In the genomic region with DNA sequence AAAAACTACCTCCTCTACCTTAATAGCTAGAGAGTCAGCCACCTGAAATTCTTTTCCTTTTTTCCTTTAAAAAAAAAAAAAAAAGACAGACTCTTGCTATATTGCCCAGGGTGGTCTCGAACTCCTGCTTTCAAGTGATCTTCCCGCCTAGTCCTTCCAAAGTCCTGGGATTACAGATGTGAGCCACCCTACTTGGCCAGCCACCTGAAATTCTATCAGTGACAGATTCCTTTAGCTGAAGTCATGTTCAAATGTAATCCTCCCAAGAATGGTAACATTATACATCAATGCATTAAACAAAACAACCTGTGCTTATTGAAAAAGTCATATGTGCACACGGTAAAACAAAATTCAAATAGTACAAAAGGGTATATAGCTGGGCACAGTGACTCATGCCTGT, we compare ENCODE assay signal across 17 cellular contexts. TPM values are rescaled to one million over a fixed set of nuclear protein-coding genes. Genes with fewer than 3 reads are reported as not detected.
A peak's percentile ranks its signal among the peaks of the same experiment; 100 is the strongest.
DNase-seq lines count a peak whose midpoint lies in the region; ATAC-seq and TF ChIP-seq lines count a peak whose summit lies in the region.
"Had no signal": no experiment of that assay in that cellular context is flagged by ENCODE, and none has a peak within 500 bp of the region (broad histone marks: within the 10 kb centered on the region; RNA-seq: fewer than 3 reads in every experiment).

No MANE protein-coding gene starts in this region.

- TF ChIP-seq CTCF in KMS-11 (conservative IDR thresholded peaks at IDR 0.05; ENCODE audit: low read depth, low read length): no peak
- no peak for TF ChIP-seq CTCF in WTC11 (IDR thresholded peaks at IDR 0.05)

- intact Hi-C loops in naive thymus-derived CD4-positive, alpha-beta T cell (cut with micrococcal nuclease): loop anchor here (5.0 to 10.0 kb wide), 6 partner anchors 126 to 749 kb away; partner anchors contain the start of gene ARPP19 (in 1 of the 2)

- no peak for ATAC-seq in CD4-positive, CD25-positive, alpha-beta regulatory T cell (ENCODE audit: low read depth in 2 of 2)
- ATAC-seq in WTC11: no peak
- no peak for ATAC-seq in naive thymus-derived CD4-positive, alpha-beta T cell

- H3K4me1 Mint-ChIP-seq in CD4-positive, CD25-positive, alpha-beta regulatory T cell: peaks cover 12 to 33% (median 20%) of the 10 kb centered on the region in 4 donors
- peaks cover 29% of the 10 kb centered on the region for H3K4me1 Mint-ChIP-seq in WTC11
- H3K4me1 Mint-ChIP-seq in naive thymus-derived CD4-positive, alpha-beta T cell: peaks cover 6 to 35% (median 20%) of the 10 kb centered on the region in 7 donors

- no peaks in the 10 kb centered on the region for H4K20me1 ChIP-seq in KMS-11 (ENCODE audit: insufficient read depth)

- peak overlapping the region; percentile 85 for H3K4me2 ChIP-seq in KMS-11
- H3K4me2 ChIP-seq: PC-9 had no signal

- no peak overlapping the region for H3K4me3 ChIP-seq in CD4-positive, CD25-positive, alpha-beta regulatory T cell (ENCODE audit: low read depth, low read length)
- no peak overlapping the region for H3K4me3 ChIP-seq in KMS-11 (IDR thresholded peaks at IDR 0.05; ENCODE audit: insufficient read depth, low read depth, low read length)
- no peak overlapping the region for H3K4me3 ChIP-seq in naive thymus-derived CD4-positive, alpha-beta T cell (ENCODE audit: low read length)
- H3K4me3 ChIP-seq: PC-9, SJSA1 had no signal

- H3K36me3 Mint-ChIP-seq in CD4-positive, CD25-positive, alpha-beta regulatory T cell: no peaks in the 10 kb centered on the region
- no peaks in the 10 kb centered on the region for H3K36me3 Mint-ChIP-seq in WTC11
- no peaks in the 10 kb centered on the region for H3K36me3 Mint-ChIP-seq in naive thymus-derived CD4-positive, alpha-beta T cell

- CTCF ChIA-PET in WTC11 (lab: Charles Lee): interaction anchor here (0.7 to 1.7 kb wide), 5 partner anchors 400 to 1080 kb away, joined by 3 to 6 read pairs (median 3); no protein-coding TSS in a partner anchor
- CTCF ChIA-PET in naive thymus-derived CD4-positive, alpha-beta T cell (lab: Charles Lee): interaction anchor here (0.6 to 7.2 kb wide), 9 partner anchors 21 to 606 kb away, joined by 3 to 113 read pairs (median 4); no protein-coding TSS in a partner anchor

- H3K27ac ChIP-seq in CD4-positive, CD25-positive, alpha-beta regulatory T cell (ENCODE audit: insufficient read depth, low read length, poor library complexity, severe bottlenecking): no peak overlapping the region
- H3K27ac ChIP-seq in KMS-11 (peak overlapping the region; percentile 91), caudate nucleus (ENCODE audit: low read depth, low read length) (no peak overlapping the region)
- no peak overlapping the region for H3K27ac ChIP-seq in naive thymus-derived CD4-positive, alpha-beta T cell (ENCODE audit: low read depth, low read length)
- H3K27ac ChIP-seq: HL-60, PC-9, SJSA1 had no signal

- H3K9me3 ChIP-seq in CD4-positive, CD25-positive, alpha-beta regulatory T cell (ENCODE audit: control insufficient read depth in 2 of 2, low read length in 2 of 2): no peaks in the 10 kb centered on the region
- H3K9me3 ChIP-seq in naive thymus-derived CD4-positive, alpha-beta T cell (ENCODE audit: control insufficient read depth in 2 of 3, low read length in 3 of 3): no peaks in the 10 kb centered on the region
- H3K9me3 ChIP-seq: SJSA1 had no signal

- POLR2A ChIA-PET in WTC11 (lab: Charles Lee): no interaction called here
- POLR2A ChIA-PET in naive thymus-derived CD4-positive, alpha-beta T cell (lab: Charles Lee): interaction anchor here (0.6 to 3.4 kb wide), 6 partner anchors 52 to 497 kb away, joined by 3 to 19 read pairs (median 5); partner anchors contain the start of gene ATOSA

- H3K36me3 ChIP-seq in CD4-positive, CD25-positive, alpha-beta regulatory T cell (ENCODE audit: control insufficient read depth, insufficient read depth, low read length): no peaks in the 10 kb centered on the region
- H3K36me3 ChIP-seq in KMS-11 (ENCODE audit: insufficient read depth): no peaks in the 10 kb centered on the region
- no peaks in the 10 kb centered on the region for H3K36me3 ChIP-seq in naive thymus-derived CD4-positive, alpha-beta T cell (ENCODE audit: control insufficient read depth in 2 of 3, insufficient read depth in 3 of 3, low read length in 3 of 3)
- H3K36me3 ChIP-seq: SJSA1 had no signal

- H3K4me3 Mint-ChIP-seq in CD4-positive, CD25-positive, alpha-beta regulatory T cell: no peak overlapping the region
- H3K4me3 Mint-ChIP-seq in WTC11: no peak overlapping the region
- H3K4me3 Mint-ChIP-seq in naive thymus-derived CD4-positive, alpha-beta T cell: peak overlapping the region in 1 of 10 donors; percentile 56
- H3K4me3 Mint-ChIP-seq: H9 had no signal

- H2AFZ ChIP-seq in KMS-11 (ENCODE audit: low read depth): peak overlapping the region; percentile 91
- H2AFZ ChIP-seq: PC-9 had no signal

- H3K27me3 ChIP-seq in CD4-positive, CD25-positive, alpha-beta regulatory T cell (ENCODE audit: control insufficient read depth, insufficient read depth, low read length): no peaks in the 10 kb centered on the region
- H3K27me3 ChIP-seq in KMS-11 (ENCODE audit: insufficient read depth, low read depth): no peaks in the 10 kb centered on the region
- no peaks in the 10 kb centered on the region for H3K27me3 ChIP-seq in naive thymus-derived CD4-positive, alpha-beta T cell (ENCODE audit: control insufficient read depth in 2 of 2, insufficient read depth in 2 of 2, low read length in 2 of 2)
- H3K27me3 ChIP-seq: SJSA1 had no signal

- H3K9ac ChIP-seq in KMS-11: no peak overlapping the region; the same call in 1 of the 2 replicates

- H3K27me3 Mint-ChIP-seq in CD4-positive, CD25-positive, alpha-beta regulatory T cell: no peaks in the 10 kb centered on the region
- no peaks in the 10 kb centered on the region for H3K27me3 Mint-ChIP-seq in WTC11 (ENCODE audit: low read depth)
- H3K27me3 Mint-ChIP-seq in naive thymus-derived CD4-positive, alpha-beta T cell: no peaks in the 10 kb centered on the region

- DNase-seq in CD4-positive, CD25-positive, alpha-beta regulatory T cell: no peak
- DNase-seq in WTC11 (ENCODE audit: low spot score) (no peak), COR-L47 (lab: John Stamatoyannopoulos, UW) (no peak), caudate nucleus (lab: John Stamatoyannopoulos, UW) (no peak)
- no peak for DNase-seq in naive thymus-derived CD4-positive, alpha-beta T cell
- no peak for DNase-seq in stimulated activated naive CD4-positive, alpha-beta T cell (lab: John Stamatoyannopoulos, UW)
- DNase-seq: AML-193, H9, NCI-H1417 treated with DMSO at 0.1 percent for 48 hours, NCI-H2029, NCI-H2171, NCI-H446, NCI-H69, PC-9 had no signal

- H3K9me3 Mint-ChIP-seq in CD4-positive, CD25-positive, alpha-beta regulatory T cell: no peaks in the 10 kb centered on the region
- peaks cover 11% of the 10 kb centered on the region; the same call in 1 of the 2 replicates for H3K9me3 Mint-ChIP-seq in WTC11
- peaks cover 0 to 2% (median 0%) of the 10 kb centered on the region in 11 donors for H3K9me3 Mint-ChIP-seq in naive thymus-derived CD4-positive, alpha-beta T cell

- H3K79me2 ChIP-seq in KMS-11 (ENCODE audit: insufficient read depth, low read depth): no peaks in the 10 kb centered on the region

- H3K27ac Mint-ChIP-seq in CD4-positive, CD25-positive, alpha-beta regulatory T cell: peak overlapping the region; percentile 90 to 99 (median 97)
- H3K27ac Mint-ChIP-seq in WTC11: peak overlapping the region; percentile 51; the same call in 1 of the 2 replicates
- peak overlapping the region in 8 of 9 donors; percentile 67 to 94 (median 88) for H3K27ac Mint-ChIP-seq in naive thymus-derived CD4-positive, alpha-beta T cell
- H3K27ac Mint-ChIP-seq: H9 had no signal

- H3K4me1 ChIP-seq in CD4-positive, CD25-positive, alpha-beta regulatory T cell (ENCODE audit: control insufficient read depth, insufficient read depth, low read length, poor library complexity, severe bottlenecking): peaks cover 16% of the 10 kb centered on the region
- peaks cover 83% of the 10 kb centered on the region for H3K4me1 ChIP-seq in KMS-11 (ENCODE audit: low read depth, poor library complexity, severe bottlenecking)
- peaks cover 11 to 15% of the 10 kb centered on the region in 2 donors for H3K4me1 ChIP-seq in naive thymus-derived CD4-positive, alpha-beta T cell (ENCODE audit: control insufficient read depth in 2 of 2, insufficient read depth in 2 of 2, low read length in 2 of 2)

TF ChIP-seq in WTC11, 78 proteins besides CTCF, POLR2A, EP300 and RAD21 (continues in another document):
- TF ChIP-seq ZNF671 (CRISPR knock-in tag; IDR thresholded peaks at IDR 0.05): no peak
- no peak for TF ChIP-seq OVOL2 (CRISPR knock-in tag; IDR thresholded peaks at IDR 0.05; ENCODE audit: borderline replicate concordance)
- TF ChIP-seq HMGXB4 (CRISPR knock-in tag; IDR thresholded peaks at IDR 0.05): no peak
- TF ChIP-seq MAX (CRISPR knock-in tag; IDR thresholded peaks at IDR 0.05): no peak

RNA-seq across cellular contexts. Expression of gene ATOSA, which starts 51.8 kb away (rescaled TPM):
- 139 TPM for total RNA-seq in CD4-positive, CD25-positive, alpha-beta regulatory T cell
- 10 to 100 TPM; 13.5 to 20.5 (median 17.8) TPM for polyA plus RNA-seq in CD4-positive, CD25-positive, alpha-beta regulatory T cell
- total RNA-seq in WTC11 (2021): 11.8 to 13.2 TPM (median 11.9 TPM) in 3 replicates
- total RNA-seq in naive thymus-derived CD4-positive, alpha-beta T cell: 100 to 1,000 TPM in 2 of 5 experiments, 10 to 100 TPM in 3; 35.1 to 117 (median 95.7) TPM
- 1 to 10 TPM; 8.3 to 9.3 TPM for polyA plus RNA-seq in naive thymus-derived CD4-positive, alpha-beta T cell

RNA-seq across cellular contexts. Expression of gene ONECUT1, which starts 59.1 kb away (rescaled TPM):
- not detected for total RNA-seq in CD4-positive, CD25-positive, alpha-beta regulatory T cell
- not detected for polyA plus RNA-seq in CD4-positive, CD25-positive, alpha-beta regulatory T cell
- total RNA-seq in WTC11 (2021): 33.8 to 39.3 TPM (median 35.9 TPM) in 3 replicates
- not detected for total RNA-seq in naive thymus-derived CD4-positive, alpha-beta T cell
- polyA plus RNA-seq in naive thymus-derived CD4-positive, alpha-beta T cell: not detected
- total RNA-seq: PC-9, SJSA1 had no signal

Comparison
In these comparisons a context has a peak if more than half of its experiments do, and no peak if none do; other contexts are left out.
1. RNA of gene ONECUT1, which starts 59.1 kb away (total RNA-seq): 33.8 to 39.3 TPM in WTC11; not detected in CD4-positive, CD25-positive, alpha-beta regulatory T cell (single experiment) and not detected in naive thymus-derived CD4-positive, alpha-beta T cell; every median in the first group is over 10 times any median in the second.
2. Peak in every context shown above with its lines, with median percentiles within 50 percentile points of each other: H3K27ac Mint-ChIP-seq.